1 cellular context compared by ENCODE assay signal in the genomic region with DNA sequence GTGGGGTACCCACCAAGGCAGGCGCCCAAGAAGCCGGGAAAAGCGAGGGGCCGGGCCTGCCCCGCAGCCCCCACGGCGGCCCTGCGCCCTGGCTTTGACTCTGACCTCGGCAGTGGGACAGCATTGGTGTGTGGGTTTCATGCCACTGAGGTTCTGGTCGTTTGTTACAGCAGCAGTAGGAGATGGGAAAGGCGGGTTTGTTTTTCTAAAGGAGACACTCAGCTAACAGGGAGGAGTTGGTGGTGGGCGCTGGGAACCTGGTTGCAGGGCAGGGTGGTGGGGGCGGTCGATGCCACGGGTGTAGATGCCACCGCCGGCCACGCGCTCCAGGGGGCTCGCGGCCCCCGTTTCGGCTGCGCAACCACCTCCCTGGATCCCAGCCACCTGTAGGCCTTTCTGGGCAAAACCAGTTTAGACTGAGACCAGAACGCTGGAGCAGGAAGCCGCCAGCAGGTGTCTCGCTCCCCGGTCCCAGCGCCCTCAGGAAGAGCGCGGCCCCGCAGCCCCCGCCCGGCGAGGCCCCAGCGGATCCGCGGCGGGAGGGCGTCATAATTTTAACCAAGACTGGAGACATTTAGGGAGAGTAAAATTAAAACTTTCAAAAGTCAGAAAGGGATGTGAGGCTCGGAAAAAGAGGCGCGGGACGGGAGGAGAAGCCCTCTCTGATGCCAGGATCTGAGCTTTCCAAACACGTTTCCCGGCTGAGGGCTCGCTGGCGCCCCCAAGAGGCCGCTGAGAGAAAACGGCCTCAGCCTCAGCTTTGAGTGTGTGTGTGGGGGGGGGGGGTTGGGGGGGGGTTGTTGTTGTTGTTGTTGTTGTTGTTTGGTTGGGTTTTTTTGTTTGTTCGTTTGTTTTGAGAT.
TF ChIP-seq lines count a peak whose summit lies in the region.

No MANE protein-coding gene starts in this region.

TF ChIP-seq in HepG2, 621 proteins besides CTCF, POLR2A, EP300 and RAD21 (continued from another document and continues in another):
- TF ChIP-seq, protein P1, sequence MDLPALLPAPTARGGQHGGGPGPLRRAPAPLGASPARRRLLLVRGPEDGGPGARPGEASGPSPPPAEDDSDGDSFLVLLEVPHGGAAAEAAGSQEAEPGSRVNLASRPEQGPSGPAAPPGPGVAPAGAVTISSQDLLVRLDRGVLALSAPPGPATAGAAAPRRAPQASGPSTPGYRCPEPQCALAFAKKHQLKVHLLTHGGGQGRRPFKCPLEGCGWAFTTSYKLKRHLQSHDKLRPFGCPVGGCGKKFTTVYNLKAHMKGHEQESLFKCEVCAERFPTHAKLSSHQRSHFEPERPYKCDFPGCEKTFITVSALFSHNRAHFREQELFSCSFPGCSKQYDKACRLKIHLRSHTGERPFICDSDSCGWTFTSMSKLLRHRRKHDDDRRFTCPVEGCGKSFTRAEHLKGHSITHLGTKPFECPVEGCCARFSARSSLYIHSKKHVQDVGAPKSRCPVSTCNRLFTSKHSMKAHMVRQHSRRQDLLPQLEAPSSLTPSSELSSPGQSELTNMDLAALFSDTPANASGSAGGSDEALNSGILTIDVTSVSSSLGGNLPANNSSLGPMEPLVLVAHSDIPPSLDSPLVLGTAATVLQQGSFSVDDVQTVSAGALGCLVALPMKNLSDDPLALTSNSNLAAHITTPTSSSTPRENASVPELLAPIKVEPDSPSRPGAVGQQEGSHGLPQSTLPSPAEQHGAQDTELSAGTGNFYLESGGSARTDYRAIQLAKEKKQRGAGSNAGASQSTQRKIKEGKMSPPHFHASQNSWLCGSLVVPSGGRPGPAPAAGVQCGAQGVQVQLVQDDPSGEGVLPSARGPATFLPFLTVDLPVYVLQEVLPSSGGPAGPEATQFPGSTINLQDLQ (CRISPR knock-in tag; IDR thresholded peaks at IDR 0.05): no peak
- TF ChIP-seq SUZ12 (IDR thresholded peaks at IDR 0.05; ENCODE audit: low read depth, low read length) (no peak), BCL6 (CRISPR knock-in tag; IDR thresholded peaks at IDR 0.05) (no peak), ARNT2 (CRISPR knock-in tag; IDR thresholded peaks at IDR 0.05; ENCODE audit: low read depth) (no peak), ELK4 (CRISPR knock-in tag; IDR thresholded peaks at IDR 0.05; ENCODE audit: borderline replicate concordance) (no peak), KAT2B (IDR thresholded peaks at IDR 0.05; ENCODE audit: borderline replicate concordance, low read depth, low read length) (no peak), TFDP1 (CRISPR knock-in tag; IDR thresholded peaks at IDR 0.05; ENCODE audit: borderline replicate concordance) (peak; percentile 50; the same call in 1 of the 2 replicates), ARID4A (CRISPR knock-in tag; IDR thresholded peaks at IDR 0.05; ENCODE audit: borderline replicate concordance) (peak; percentile 30; the same call in 1 of the 2 replicates), ZNF101 (CRISPR knock-in tag; IDR thresholded peaks at IDR 0.05; ENCODE audit: borderline replicate concordance, low read depth) (no peak), ZNF12 (CRISPR knock-in tag; IDR thresholded peaks at IDR 0.05) (no peak), ZFP62 (CRISPR knock-in tag; IDR thresholded peaks at IDR 0.05) (no peak), ZBTB21 (CRISPR knock-in tag; IDR thresholded peaks at IDR 0.05) (no peak), ZNF207 (IDR thresholded peaks at IDR 0.05; ENCODE audit: borderline replicate concordance) (no peak), FIP1L1 (IDR thresholded peaks at IDR 0.05; ENCODE audit: borderline replicate concordance, insufficient read depth, low read depth, low read length) (no peak), ZNF10 (CRISPR knock-in tag; IDR thresholded peaks at IDR 0.05; ENCODE audit: borderline replicate concordance, low read depth) (no peak), POGZ (CRISPR knock-in tag; IDR thresholded peaks at IDR 0.05) (no peak), NFE2L2 (IDR thresholded peaks at IDR 0.05; ENCODE audit: low read length) (no peak), FOXA3 (CRISPR knock-in tag; IDR thresholded peaks at IDR 0.05) (no peak), AKAP8 (CRISPR knock-in tag; IDR thresholded peaks at IDR 0.05) (no peak), ZNF766 (CRISPR knock-in tag; IDR thresholded peaks at IDR 0.05; ENCODE audit: borderline replicate concordance) (no peak), THAP9 (CRISPR knock-in tag; IDR thresholded peaks at IDR 0.05; ENCODE audit: borderline replicate concordance) (no peak), NFKBIZ (CRISPR knock-in tag; IDR thresholded peaks at IDR 0.05) (no peak), ASH2L (IDR thresholded peaks at IDR 0.05; ENCODE audit: insufficient read length, low read depth, low read length) (peak; percentile 42), SETDB1 (CRISPR knock-in tag; IDR thresholded peaks at IDR 0.05; ENCODE audit: borderline replicate concordance) (no peak), ZNF574 (CRISPR knock-in tag; IDR thresholded peaks at IDR 0.05) (0 out of 2 replicates have a peak, but pooled peaks have one; percentile 32), ZNF546 (CRISPR knock-in tag; conservative IDR thresholded peaks at IDR 0.05) (0 out of 2 replicates have a peak, but pooled peaks have one; percentile 49), TFAP4 (IDR thresholded peaks at IDR 0.05; ENCODE audit: borderline replicate concordance, low read depth) (no peak), SMAD1 (CRISPR knock-in tag; IDR thresholded peaks at IDR 0.05; ENCODE audit: borderline replicate concordance, low read depth) (no peak), GLI4 (CRISPR knock-in tag; IDR thresholded peaks at IDR 0.05; ENCODE audit: borderline replicate concordance) (no peak), NR3C1 (CRISPR knock-in tag; IDR thresholded peaks at IDR 0.05) (no peak), ZNF232 (CRISPR knock-in tag; IDR thresholded peaks at IDR 0.05; ENCODE audit: borderline replicate concordance) (0 out of 2 replicates have a peak, but pooled peaks have one; percentile 34)
- TF ChIP-seq, protein P2, sequence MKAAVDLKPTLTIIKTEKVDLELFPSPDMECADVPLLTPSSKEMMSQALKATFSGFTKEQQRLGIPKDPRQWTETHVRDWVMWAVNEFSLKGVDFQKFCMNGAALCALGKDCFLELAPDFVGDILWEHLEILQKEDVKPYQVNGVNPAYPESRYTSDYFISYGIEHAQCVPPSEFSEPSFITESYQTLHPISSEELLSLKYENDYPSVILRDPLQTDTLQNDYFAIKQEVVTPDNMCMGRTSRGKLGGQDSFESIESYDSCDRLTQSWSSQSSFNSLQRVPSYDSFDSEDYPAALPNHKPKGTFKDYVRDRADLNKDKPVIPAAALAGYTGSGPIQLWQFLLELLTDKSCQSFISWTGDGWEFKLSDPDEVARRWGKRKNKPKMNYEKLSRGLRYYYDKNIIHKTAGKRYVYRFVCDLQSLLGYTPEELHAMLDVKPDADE (CRISPR knock-in tag; IDR thresholded peaks at IDR 0.05): no peak
- TF ChIP-seq, protein P3, sequence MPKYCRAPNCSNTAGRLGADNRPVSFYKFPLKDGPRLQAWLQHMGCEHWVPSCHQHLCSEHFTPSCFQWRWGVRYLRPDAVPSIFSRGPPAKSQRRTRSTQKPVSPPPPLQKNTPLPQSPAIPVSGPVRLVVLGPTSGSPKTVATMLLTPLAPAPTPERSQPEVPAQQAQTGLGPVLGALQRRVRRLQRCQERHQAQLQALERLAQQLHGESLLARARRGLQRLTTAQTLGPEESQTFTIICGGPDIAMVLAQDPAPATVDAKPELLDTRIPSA (CRISPR knock-in tag; IDR thresholded peaks at IDR 0.05; ENCODE audit: borderline replicate concordance): no peak
- TF ChIP-seq, protein P4, sequence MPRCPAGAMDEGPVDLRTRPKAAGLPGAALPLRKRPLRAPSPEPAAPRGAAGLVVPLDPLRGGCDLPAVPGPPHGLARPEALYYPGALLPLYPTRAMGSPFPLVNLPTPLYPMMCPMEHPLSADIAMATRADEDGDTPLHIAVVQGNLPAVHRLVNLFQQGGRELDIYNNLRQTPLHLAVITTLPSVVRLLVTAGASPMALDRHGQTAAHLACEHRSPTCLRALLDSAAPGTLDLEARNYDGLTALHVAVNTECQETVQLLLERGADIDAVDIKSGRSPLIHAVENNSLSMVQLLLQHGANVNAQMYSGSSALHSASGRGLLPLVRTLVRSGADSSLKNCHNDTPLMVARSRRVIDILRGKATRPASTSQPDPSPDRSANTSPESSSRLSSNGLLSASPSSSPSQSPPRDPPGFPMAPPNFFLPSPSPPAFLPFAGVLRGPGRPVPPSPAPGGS (CRISPR knock-in tag; IDR thresholded peaks at IDR 0.05): no peak
